In the genomic region with DNA sequence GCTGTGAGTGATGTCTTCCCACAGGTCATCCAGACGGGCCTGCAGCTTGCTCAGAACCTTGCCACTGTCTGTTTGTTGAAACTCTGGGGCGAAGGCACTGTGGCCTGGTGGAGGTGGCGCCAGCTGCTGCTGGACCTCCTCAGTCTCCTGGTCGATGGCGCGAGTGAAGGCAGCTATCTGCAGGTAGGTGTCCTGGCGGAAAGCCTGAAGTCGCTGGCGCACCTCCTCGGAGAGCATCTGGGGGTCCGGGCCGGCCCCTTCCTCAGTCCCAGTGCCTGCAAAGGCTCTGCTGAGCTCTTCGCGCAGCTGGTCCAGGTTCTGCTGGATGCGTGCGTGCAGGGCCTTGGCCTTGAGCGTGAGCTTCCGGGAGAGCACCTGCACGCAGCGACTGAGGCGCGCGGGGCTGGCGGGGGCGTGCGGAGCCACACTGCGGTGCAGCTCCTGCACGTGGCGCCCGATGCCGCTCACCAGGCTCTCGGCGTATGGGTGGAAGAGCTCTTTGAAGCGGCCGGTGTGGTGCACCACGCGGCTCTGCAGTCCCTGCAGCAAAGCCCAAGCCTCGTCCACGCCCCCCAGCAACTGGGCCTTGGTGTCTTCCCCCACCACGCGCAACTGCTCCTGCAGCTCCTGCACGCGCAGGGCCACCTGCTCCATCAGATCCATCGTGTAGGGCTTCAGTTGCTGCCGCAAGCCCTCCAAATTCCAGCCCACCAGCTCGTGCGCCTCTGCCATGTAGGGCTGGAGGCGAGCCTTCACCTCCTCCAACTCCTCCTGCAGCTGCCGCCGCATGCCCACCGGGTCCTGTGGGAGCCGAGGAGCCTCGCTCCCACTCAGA, we compare ENCODE assay signal across 13 cellular contexts. TPM values are rescaled to one million over a fixed set of nuclear protein-coding genes. Genes with fewer than 3 reads are reported as not detected.
"Had no signal": no experiment of that assay in that cellular context is flagged by ENCODE, and none has a peak within 500 bp of the region (broad histone marks: within the 10 kb centered on the region; RNA-seq: fewer than 3 reads in every experiment).

No MANE protein-coding gene starts in this region.

- H3K27me3 ChIP-seq: heart right ventricle had no signal

- DNase-seq: T1000 had no signal

- H3K4me3 Mint-ChIP-seq: activated CD8-positive, alpha-beta T cell treated with anti-CD3 and anti-CD28 coated beads, Interleukin-2, amount 10 ng/mL, durations not matched to agents 7 days and 5 days had no signal

- H3K27ac Mint-ChIP-seq: activated CD8-positive, alpha-beta T cell treated with anti-CD3 and anti-CD28 coated beads, Interleukin-2, amount 10 ng/mL, durations not matched to agents 7 days and 5 days; WTC11 had no signal

- H3K9me3 ChIP-seq: heart right ventricle, prostate gland, suprapubic skin had no signal

- H3K27ac ChIP-seq: coronary artery, heart right ventricle, prostate gland, suprapubic skin had no signal

- H3K9me3 Mint-ChIP-seq: WTC11 had no signal

- H3K4me3 ChIP-seq: prostate gland had no signal

RNA-seq across cellular contexts. Expression of gene APOA5, which starts 1.3 kb away (rescaled TPM):
- total RNA-seq: activated CD8-positive, alpha-beta T cell treated with anti-CD3 and anti-CD28 coated beads, Interleukin-2, amount 10 ng/mL, durations not matched to agents 7 days and 5 days; fibroblast of lung; frontal cortex; heart right ventricle; lower leg skin; myocyte; occipital lobe; urinary bladder had no signal

RNA-seq across cellular contexts. Expression of gene APOA4, which starts 32.7 kb away (rescaled TPM):
- total RNA-seq: activated CD8-positive, alpha-beta T cell treated with anti-CD3 and anti-CD28 coated beads, Interleukin-2, amount 10 ng/mL, durations not matched to agents 7 days and 5 days; fibroblast of lung; frontal cortex; lower leg skin; myocyte; occipital lobe; prostate gland; urinary bladder; WTC11 had no signal

RNA-seq across cellular contexts. Expression of gene APOC3, which starts 39.3 kb away (rescaled TPM):
- total RNA-seq: activated CD8-positive, alpha-beta T cell treated with anti-CD3 and anti-CD28 coated beads, Interleukin-2, amount 10 ng/mL, durations not matched to agents 7 days and 5 days; fibroblast of lung; frontal cortex; lower leg skin; myocyte; occipital lobe; prostate gland; urinary bladder had no signal
